In genomic region chr16:87410958-87411357, GRCh38 we compare ENCODE assay signal across 27 cellular contexts. TPM values are rescaled to one million over a fixed set of nuclear protein-coding genes. Genes with fewer than 3 reads are reported as not detected.
DNase-seq lines count a peak whose midpoint lies in the region; ATAC-seq, FAIRE-seq and TF ChIP-seq lines count a peak whose summit lies in the region.
"Had no signal": no experiment of that assay in that cellular context is flagged by ENCODE, and none has a peak within 500 bp of the region (broad histone marks: within the 10 kb centered on the region; RNA-seq: fewer than 3 reads in every experiment).

No MANE protein-coding gene starts in this region.

- CTCF ChIA-PET in HCT116 (lab: Charles Lee) = interaction anchor here (0.9 kb wide), 1 partner anchor 51 kb away, joined by 3 read pairs; no protein-coding TSS in a partner anchor

- H3K36me3 Mint-ChIP-seq in endodermal cell (ENCODE audit: low read depth) (peaks cover 60% of the 10 kb centered on the region), nephron progenitor cell (ENCODE audit: low read depth) (peaks cover 73% of the 10 kb centered on the region)
- H3K36me3 Mint-ChIP-seq: activated naive CD8-positive, alpha-beta T cell had no signal

- POLR2A ChIA-PET in HCT116 (lab: Charles Lee) = no interaction called here

- TF ChIP-seq CTCF in BE2C (IDR thresholded peaks at IDR 0.05; ENCODE audit: low read depth, low read length) (peak; percentile 13; the same call in 1 of the 2 replicates), HCT116 (IDR thresholded peaks at IDR 0.05 in 2 of 3, conservative IDR thresholded peaks at IDR 0.05 in 1 of 3; ENCODE audit: borderline replicate concordance in 1 of 3, insufficient read depth in 1 of 3, low read depth in 2 of 3, low read length in 2 of 3) (peak in 2 of 3 experiments; percentile 17 to 34; a peak in 1 of 6 replicates), endodermal cell (conservative IDR thresholded peaks at IDR 0.05) (peak; percentile 55), nephron progenitor cell (IDR thresholded peaks at IDR 0.05) (no peak), gastroesophageal sphincter (IDR thresholded peaks at IDR 0.05) (no peak)

- no peaks in the 10 kb centered on the region for H3K27me3 Mint-ChIP-seq in endodermal cell (ENCODE audit: insufficient read depth)
- no peaks in the 10 kb centered on the region for H3K27me3 Mint-ChIP-seq in nephron progenitor cell (ENCODE audit: low read depth, poor library complexity)
- H3K27me3 Mint-ChIP-seq: activated naive CD8-positive, alpha-beta T cell had no signal

- TF ChIP-seq POLR2A in HCT116 (IDR thresholded peaks at IDR 0.05; ENCODE audit: borderline replicate concordance, extremely low read depth, insufficient read depth, insufficient read length) (no peak), gastroesophageal sphincter (IDR thresholded peaks at IDR 0.05) (no peak)

- peaks cover 25% of the 10 kb centered on the region for H4K20me1 ChIP-seq in HCT116 (ENCODE audit: insufficient read depth)

- H3K9me3 Mint-ChIP-seq in endodermal cell (no peaks in the 10 kb centered on the region), nephron progenitor cell (no peaks in the 10 kb centered on the region)
- H3K9me3 Mint-ChIP-seq: natural killer cell had no signal

- 91 to 93% methylated on average over 13 of the region's 13 CpGs for WGBS in endodermal cell (ENCODE audit: insufficient coverage in 1 of 2, insufficient read length in 1 of 2), 2 experiments
- 60 to 67% methylated on average over 1 to 6 of the region's 13 CpGs for WGBS in gastroesophageal sphincter (ENCODE audit: low coverage in 1 of 2), 2 donors

- H3K9ac ChIP-seq in HCT116 (ENCODE audit: low read length) = no peak overlapping the region
- no peak overlapping the region for H3K9ac ChIP-seq in endodermal cell (ENCODE audit: extremely low read depth, low read length, poor library complexity, severe bottlenecking)

- TF ChIP-seq EP300 in gastroesophageal sphincter (IDR thresholded peaks at IDR 0.05) = no peak

- intact Hi-C loops in HCT116 (cut with micrococcal nuclease) = no loop called here

- H3K4me3 Mint-ChIP-seq in endodermal cell (no peak overlapping the region), nephron progenitor cell (no peak overlapping the region)
- H3K4me3 Mint-ChIP-seq: activated naive CD8-positive, alpha-beta T cell; natural killer cell had no signal

- peaks cover 74% of the 10 kb centered on the region for H3K36me3 ChIP-seq in BE2C
- peaks cover 26 to 30% of the 10 kb centered on the region in 2 experiments; a peak in 3 of 4 replicates for H3K36me3 ChIP-seq in HCT116 (ENCODE audit: control insufficient read depth in 1 of 2, insufficient read depth in 2 of 2, low read length in 2 of 2)
- H3K36me3 ChIP-seq in endodermal cell (ENCODE audit: control insufficient read depth, insufficient read depth, low read length) = peaks cover 64% of the 10 kb centered on the region
- peaks cover 0 to 99% of the 10 kb centered on the region in 2 donors for H3K36me3 ChIP-seq in gastroesophageal sphincter
- H3K36me3 ChIP-seq: ovary had no signal

- no peak overlapping the region for H3K27ac ChIP-seq in HCT116 (ENCODE audit: low read depth, low read length)
- H3K27ac ChIP-seq in endodermal cell (ENCODE audit: low read depth, low read length) = no peak overlapping the region
- no peak overlapping the region for H3K27ac ChIP-seq in gastroesophageal sphincter
- H3K27ac ChIP-seq: C4-2B, lower lobe of right lung, ovary, skin epidermis had no signal

- H3K79me2 ChIP-seq in HCT116 (ENCODE audit: insufficient read depth, low read length) = no peaks in the 10 kb centered on the region

- no peak for DNase-seq in BE2C
- no peak for DNase-seq in HCT116 (ENCODE audit: low read depth, low spot score)
- no peak for DNase-seq in endodermal cell
- no peak for DNase-seq in nephron progenitor cell
- DNase-seq in activated CD4-positive, alpha-beta T cell treated with anti-CD3 and anti-CD28 coated beads for 1 hour = no peak
- DNase-seq in GM19239 (ENCODE audit: insufficient read length, low spot score) = no peak
- no peak for DNase-seq in HuH-7.5 (ENCODE audit: low spot score)
- DNase-seq: activated CD4-positive, alpha-beta T cell treated with anti-CD3 and anti-CD28 coated beads for 48 hours; activated effector memory CD4-positive, alpha-beta T cell treated with anti-CD3 and anti-CD28 coated beads, Interleukin-2, amount 50 U/mL, for 16 hours; cortex of kidney; DMS79 treated with DMSO at 0.1 percent for 48 hours; effector memory CD4-positive, alpha-beta T cell; erythroblast; GOT3; natural killer cell; NCI-H1436 treated with DMSO at 0.1 percent for 48 hours; NCI-H345; SHP77; stimulated activated naive CD4-positive, alpha-beta T cell had no signal

- no TSS peak for BruUV-seq in HCT116 (replicated peaks; lab: Mats Ljungman, UMichigan)

- H3K27ac Mint-ChIP-seq in endodermal cell = no peak overlapping the region
- peak overlapping the region; percentile 49 for H3K27ac Mint-ChIP-seq in nephron progenitor cell
- H3K27ac Mint-ChIP-seq: activated naive CD8-positive, alpha-beta T cell had no signal

- RAD21 ChIA-PET in HCT116 (lab: Charles Lee; ENCODE audit: low non-redundant PET in 1 of 2, low total read pairs in 2 of 2, uncharacterized antibody in 2 of 2, unreplicated experiment in 2 of 2) = no interaction called here

- ATAC-seq in HCT116 (no peak), gastroesophageal sphincter (no peak)
- ATAC-seq: lower lobe of right lung, natural killer cell, Panc1 had no signal

- H3K9me3 ChIP-seq in BE2C (no peaks in the 10 kb centered on the region), HCT116 (ENCODE audit: control insufficient read depth in 1 of 2, insufficient read depth in 1 of 2, low read depth in 1 of 2, low read length in 2 of 2) (no peaks in the 10 kb centered on the region), endodermal cell (ENCODE audit: control insufficient read depth, low read length) (no peaks in the 10 kb centered on the region), gastroesophageal sphincter (no peaks in the 10 kb centered on the region)
- H3K9me3 ChIP-seq: lower lobe of right lung, ovary had no signal

- H3K4me1 Mint-ChIP-seq in endodermal cell (peaks cover 8% of the 10 kb centered on the region), nephron progenitor cell (no peaks in the 10 kb centered on the region)
- H3K4me1 Mint-ChIP-seq: natural killer cell had no signal

- no peak for TF ChIP-seq RAD21 in HCT116 (IDR thresholded peaks at IDR 0.05; ENCODE audit: low read depth)

- H3K27me3 ChIP-seq in BE2C (no peaks in the 10 kb centered on the region), HCT116 (ENCODE audit: insufficient read depth, low read length) (no peaks in the 10 kb centered on the region), endodermal cell (ENCODE audit: control insufficient read depth, insufficient read depth, low read length, poor library complexity, severe bottlenecking) (no peaks in the 10 kb centered on the region), gastroesophageal sphincter (no peaks in the 10 kb centered on the region)
- H3K27me3 ChIP-seq: ovary had no signal

- no peaks in the 10 kb centered on the region for H3K9me2 ChIP-seq in HCT116 (ENCODE audit: insufficient read depth)

- H3K4me3 ChIP-seq in BE2C (ENCODE audit: low read depth, low read length) (no peak overlapping the region), HCT116 (replicated peaks in 1 of 2; ENCODE audit: low read depth in 1 of 2, low read length in 2 of 2) (no peak overlapping the region), endodermal cell (ENCODE audit: low read length) (no peak overlapping the region), gastroesophageal sphincter (no peak overlapping the region)
- H3K4me3 ChIP-seq: lower lobe of right lung, ovary, skin epidermis had no signal

- no peak for FAIRE-seq in GM19239 (lab: Jason Lieb, UNC)
- FAIRE-seq: kidney had no signal

- no peak overlapping the region for H3K4me2 ChIP-seq in HCT116 (ENCODE audit: low read length)

- H3K4me1 ChIP-seq in BE2C = peaks cover 4% of the 10 kb centered on the region
- peaks cover 24 to 34% of the 10 kb centered on the region in 2 experiments for H3K4me1 ChIP-seq in HCT116 (ENCODE audit: control insufficient read depth in 1 of 2, insufficient read depth in 2 of 2, low read length in 2 of 2)
- H3K4me1 ChIP-seq in endodermal cell (ENCODE audit: control insufficient read depth, insufficient read depth, low read length) = no peaks in the 10 kb centered on the region
- H3K4me1 ChIP-seq in gastroesophageal sphincter = no peaks in the 10 kb centered on the region

- H2AFZ ChIP-seq in HCT116 (ENCODE audit: low read depth, low read length, poor library complexity, severe bottlenecking) = no peak overlapping the region

TF ChIP-seq in HCT116, 20 proteins besides CTCF, POLR2A, EP300 and RAD21:
- TF ChIP-seq SP1 (IDR thresholded peaks at IDR 0.05; ENCODE audit: low read depth) (no peak), EZH2phosphoT487 (IDR thresholded peaks at IDR 0.05; ENCODE audit: borderline replicate concordance) (no peak), YY1 (IDR thresholded peaks at IDR 0.05; ENCODE audit: extremely low read depth, insufficient replicate concordance, low read depth, low read length) (no peak), EGR1 (IDR thresholded peaks at IDR 0.05; ENCODE audit: low read depth) (no peak)
TF ChIP-seq in HCT116: peak in this region for 0.

RNA-seq across cellular contexts. Expression of gene MAP1LC3B, which starts 18.8 kb away (rescaled TPM):
- 64.2 TPM for polyA plus RNA-seq in BE2C (2012; ENCODE audit: insufficient read depth, insufficient read length, low read depth)
- total RNA-seq in HCT116 (2021; ENCODE audit: unreplicated experiment) (93.8 TPM), endodermal cell (10 to 100 TPM; 56.4 to 62.4 TPM), gastroesophageal sphincter (10 to 100 TPM; 53.9 to 64.8 (median 57.9) TPM)
- polyA plus RNA-seq in HCT116 (2012) = 104 and 108 TPM in 2 replicates
- 67.5 TPM for polyA plus RNA-seq in endodermal cell (2013, experiment 1 of 2)
- polyA plus RNA-seq in endodermal cell (2013, experiment 2 of 2) = 73.4 TPM

RNA-seq across cellular contexts. Expression of gene FBXO31, which starts 27.4 kb away (rescaled TPM):
- 36.7 TPM for polyA plus RNA-seq in BE2C (2012; ENCODE audit: insufficient read depth, insufficient read length, low read depth)
- total RNA-seq in HCT116 (2021; ENCODE audit: unreplicated experiment) (52.1 TPM), endodermal cell (10 to 100 TPM; 18.6 to 22.1 TPM), gastroesophageal sphincter (100 to 1,000 TPM in 1 of 4 donors, 10 to 100 TPM in 3; 69.2 to 141 (median 85.1) TPM)
- 27.9 and 33.9 TPM in 2 replicates for polyA plus RNA-seq in HCT116 (2012)
- polyA plus RNA-seq in endodermal cell (2013, experiment 1 of 2) = 13.4 TPM
- 9.5 TPM for polyA plus RNA-seq in endodermal cell (2013, experiment 2 of 2)

Comparison
In these comparisons a context has a peak if more than half of its experiments do, and no peak if none do; other contexts are left out.
1. CTCF ChIP-seq: peak in BE2C (single experiment), HCT116 (2 of 3) and endodermal cell (single experiment); none in nephron progenitor cell (single experiment) and gastroesophageal sphincter (0 of 4).